17 cellular contexts compared by ENCODE assay signal in genomic region chr19:32349724-32350475, GRCh38. TPM values are rescaled to one million over a fixed set of nuclear protein-coding genes. Genes with fewer than 3 reads are reported as not detected.
DNase-seq lines count a peak whose midpoint lies in the region; ATAC-seq and TF ChIP-seq lines count a peak whose summit lies in the region.
"Had no signal": no experiment of that assay in that cellular context is flagged by ENCODE, and none has a peak within 500 bp of the region (broad histone marks: within the 10 kb centered on the region; RNA-seq: fewer than 3 reads in every experiment).

No MANE protein-coding gene starts in this region.

- ATAC-seq in PC-3 (peak; percentile 42), foreskin keratinocyte (peak; percentile 23)
- ATAC-seq in stimulated activated naive CD8-positive, alpha-beta T cell treated with anti-CD3 and anti-CD28 coated beads, Interleukin-15, amount 100 ng/mL, for 72 hours: peak; percentile 58
- ATAC-seq: right cardiac atrium had no signal

- H3K9me2 ChIP-seq in PC-3 (replicated peaks; ENCODE audit: low read length): no peaks in the 10 kb centered on the region

- H3K4me1 ChIP-seq in PC-3 (ENCODE audit: insufficient read depth, low read length) (peaks cover 53% of the 10 kb centered on the region), foreskin keratinocyte (peaks cover 14% of the 10 kb centered on the region)

- no peaks in the 10 kb centered on the region for H3K9me3 ChIP-seq in PC-3 (ENCODE audit: low read length)
- H3K9me3 ChIP-seq: uterus had no signal

- H3K4me1 Mint-ChIP-seq in activated T-cell treated with anti-CD3 and anti-CD28 coated beads, Interleukin-2, amount 50 U/mL, for 24 hours (ENCODE audit: low read depth): peaks cover 79% of the 10 kb centered on the region
- peaks cover 58% of the 10 kb centered on the region for H3K4me1 Mint-ChIP-seq in stimulated activated naive CD8-positive, alpha-beta T cell treated with anti-CD3 and anti-CD28 coated beads, Interleukin-15, amount 100 ng/mL, for 72 hours

- CTCF ChIA-PET in PC-3 (lab: Charles Lee): no interaction called here

- H3K27ac Mint-ChIP-seq in activated T-cell treated with anti-CD3 and anti-CD28 coated beads, Interleukin-2, amount 50 U/mL, for 24 hours: peak overlapping the region; percentile 66
- H3K27ac Mint-ChIP-seq in stimulated activated naive CD8-positive, alpha-beta T cell treated with anti-CD3 and anti-CD28 coated beads, Interleukin-15, amount 100 ng/mL, for 72 hours: peak overlapping the region; percentile 53 to 59

- H4K20me1 ChIP-seq in PC-3 (ENCODE audit: low read length): no peaks in the 10 kb centered on the region

- H3K4me2 ChIP-seq in PC-3 (ENCODE audit: low read length): peak overlapping the region; percentile 63

- intact Hi-C loops in PC-3 (cut with micrococcal nuclease): loop anchor here (2.0 to 5.0 kb wide), 2 partner anchors 23 to 57 kb away; partner anchors contain the start of gene DPY19L3

- POLR2A ChIA-PET in PC-3 (lab: Charles Lee; ENCODE audit: unreplicated experiment): no interaction called here

- peaks cover 81% of the 10 kb centered on the region for H3K79me2 ChIP-seq in PC-3 (ENCODE audit: low read length)

- H3K9ac ChIP-seq in PC-3 (ENCODE audit: low read length): no peak overlapping the region

- H3F3A ChIP-seq in PC-3 (ENCODE audit: low read length, unreplicated experiment): no peaks in the 10 kb centered on the region

- H3K4me3 ChIP-seq in PC-3 (ENCODE audit: low read length): peak overlapping the region; percentile 37; the same call in 1 of the 2 replicates
- H3K4me3 ChIP-seq: SK-N-MC, uterus had no signal

- H3K27ac ChIP-seq in PC-3 (ENCODE audit: low read length): peak overlapping the region; percentile 71
- H3K27ac ChIP-seq in foreskin keratinocyte: no peak overlapping the region
- H3K27ac ChIP-seq: SK-N-MC, uterus had no signal

- peaks cover 16% of the 10 kb centered on the region for H3K36me3 ChIP-seq in PC-3 (ENCODE audit: low read depth, low read length)
- H3K36me3 ChIP-seq: uterus had no signal

- no peak for DNase-seq in activated T-cell treated with anti-CD3 and anti-CD28 coated beads, Interleukin-2, amount 50 U/mL, for 24 hours
- no peak for DNase-seq in activated T-cell treated with anti-CD3 and anti-CD28 coated beads, Interleukin-2, amount 50 U/mL, for 48 hours
- DNase-seq in PC-3 (peak; percentile 45), foreskin keratinocyte (no peak), H4 (ENCODE audit: low spot score) (no peak), COLO668 (lab: John Stamatoyannopoulos, UW; ENCODE audit: unreplicated experiment) (no peak), inferior parietal cortex (ENCODE audit: extremely low spot score) (no peak)
- DNase-seq in stimulated activated naive CD8-positive, alpha-beta T cell treated with anti-CD3 and anti-CD28 coated beads, Interleukin-15, amount 100 ng/mL, for 72 hours: no peak
- DNase-seq: activated CD8-positive, alpha-beta memory T cell treated with anti-CD3 and anti-CD28 coated beads, Interleukin-2, amount 50 U/mL, for 48 hours; cortex of kidney; NCI-H1105; NCI-H226; right cardiac atrium; uterus had no signal

- TF ChIP-seq CTCF in PC-3 (conservative IDR thresholded peaks at IDR 0.05; ENCODE audit: low read depth, low read length) (no peak), foreskin keratinocyte (conservative IDR thresholded peaks at IDR 0.05) (no peak)

- no peaks in the 10 kb centered on the region for H3K27me3 ChIP-seq in PC-3 (ENCODE audit: low read length)
- H3K27me3 ChIP-seq in foreskin keratinocyte: no peaks in the 10 kb centered on the region
- H3K27me3 ChIP-seq: uterus had no signal

- H3K27me3 Mint-ChIP-seq in activated T-cell treated with anti-CD3 and anti-CD28 coated beads, Interleukin-2, amount 50 U/mL, for 24 hours: no peaks in the 10 kb centered on the region
- H3K27me3 Mint-ChIP-seq in stimulated activated naive CD8-positive, alpha-beta T cell treated with anti-CD3 and anti-CD28 coated beads, Interleukin-15, amount 100 ng/mL, for 72 hours: no peaks in the 10 kb centered on the region
- H3K27me3 Mint-ChIP-seq: IgD-negative memory B cell had no signal

- no peak overlapping the region for H3K4me3 Mint-ChIP-seq in activated T-cell treated with anti-CD3 and anti-CD28 coated beads, Interleukin-2, amount 50 U/mL, for 24 hours
- peak overlapping the region in 1 of 2 donors; percentile 35 for H3K4me3 Mint-ChIP-seq in stimulated activated naive CD8-positive, alpha-beta T cell treated with anti-CD3 and anti-CD28 coated beads, Interleukin-15, amount 100 ng/mL, for 72 hours

- peaks cover 90% of the 10 kb centered on the region for H3K36me3 Mint-ChIP-seq in activated T-cell treated with anti-CD3 and anti-CD28 coated beads, Interleukin-2, amount 50 U/mL, for 24 hours (ENCODE audit: low read depth)

- H3K9me3 Mint-ChIP-seq in activated T-cell treated with anti-CD3 and anti-CD28 coated beads, Interleukin-2, amount 50 U/mL, for 24 hours: no peaks in the 10 kb centered on the region
- no peaks in the 10 kb centered on the region for H3K9me3 Mint-ChIP-seq in stimulated activated naive CD8-positive, alpha-beta T cell treated with anti-CD3 and anti-CD28 coated beads, Interleukin-15, amount 100 ng/mL, for 72 hours
- H3K9me3 Mint-ChIP-seq: IgD-negative memory B cell, nephron had no signal

- BruUV-seq in PC-3 (replicated peaks; lab: Mats Ljungman, UMichigan): no TSS peak

- H2AFZ ChIP-seq in PC-3 (ENCODE audit: low read length): no peak overlapping the region

RNA-seq across cellular contexts. Expression of gene ZNF507, which starts 4.5 kb away (rescaled TPM):
- 4.9 and 7.1 TPM in 2 replicates for total RNA-seq in PC-3 (2014; rRNA removed)
- 11.2 and 11.4 TPM in 2 replicates for total RNA-seq in foreskin keratinocyte
- 1.6 and 1.7 TPM in 2 replicates for polyA plus RNA-seq in foreskin keratinocyte
- 4.1 and 5.1 TPM in 2 replicates for total RNA-seq in H4 (2014; rRNA removed; shearing (Covaris generic))

RNA-seq across cellular contexts. Expression of gene DPY19L3, which starts 55.7 kb away (rescaled TPM):
- total RNA-seq in PC-3 (2014; rRNA removed) (4.0 and 4.4 TPM in 2 replicates), foreskin keratinocyte (6.7 and 8.3 TPM in 2 replicates)
- polyA plus RNA-seq in foreskin keratinocyte: 1.7 and 1.8 TPM in 2 replicates
- total RNA-seq in H4 (2014; rRNA removed; shearing (Covaris generic)): 8.6 and 10.7 TPM in 2 replicates
